Comparison of ENCODE assay signal across 8 cellular contexts in the genomic region with DNA sequence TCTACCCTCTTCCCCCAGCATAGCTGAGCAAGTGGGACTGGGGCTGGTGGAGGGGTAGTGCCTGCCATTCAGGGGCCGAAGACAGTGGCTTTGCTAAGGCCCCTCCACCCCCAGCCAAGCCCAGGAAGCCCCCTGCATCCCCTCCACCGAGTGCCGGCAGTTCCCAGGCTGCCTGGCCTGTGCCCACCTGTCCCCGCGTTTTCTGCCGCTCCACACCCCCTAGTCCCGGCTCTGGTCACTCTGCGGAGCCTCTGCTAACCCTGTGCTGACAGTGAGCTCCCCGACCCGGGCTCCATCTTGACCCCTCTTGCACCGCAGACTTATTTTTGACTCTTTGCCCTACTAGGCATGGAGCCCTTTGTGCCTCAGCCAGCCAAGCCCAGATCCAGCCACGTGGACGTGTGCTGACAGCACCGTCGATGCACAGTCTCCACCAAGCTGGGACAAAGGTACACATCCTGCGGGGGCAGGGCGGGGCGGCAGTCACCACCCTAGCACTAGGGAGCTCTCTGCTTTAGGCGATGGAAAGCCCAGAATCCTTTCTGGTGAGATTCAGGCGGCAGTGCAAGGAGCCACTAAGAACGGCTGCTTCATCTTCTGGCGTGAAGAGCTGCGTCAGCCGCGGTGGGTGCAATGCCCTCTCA.
DNase-seq lines count a peak whose midpoint lies in the region; ATAC-seq and TF ChIP-seq lines count a peak whose summit lies in the region.

No MANE protein-coding gene starts in this region.

- H3K79me2 ChIP-seq in GM23248 (ENCODE audit: insufficient read depth) = no peaks in the 10 kb centered on the region

- intact Hi-C loops in right cardiac atrium (cut with DNase I) = loop anchor here in 3 of 4 donors (10.0 kb wide), 2 partner anchors 212 to 472 kb away; a partner anchor contains a TSS

- WGBS in GM23248 (ENCODE audit: low coverage in 1 of 2, low lambda C conversion rate in 2 of 2, missing lambda C conversion rate in 2 of 2), 2 experiments = 9 to 12% methylated on average over 14 to 25 of the region's 25 CpGs
- WGBS in right cardiac atrium = 9% methylated on average over 25 of the region's 25 CpGs

- ATAC-seq in activated CD8-positive, alpha-beta T cell treated with anti-CD3 and anti-CD28 coated beads, Interleukin-2, amount 10 ng/mL, durations not matched to agents 7 days and 5 days = no peak
- peak; percentile 55 to 57 for ATAC-seq in right cardiac atrium

- H3K9me3 Mint-ChIP-seq in activated CD8-positive, alpha-beta T cell treated with anti-CD3 and anti-CD28 coated beads, Interleukin-2, amount 10 ng/mL, durations not matched to agents 7 days and 5 days (ENCODE audit: insufficient read depth) = no peaks in the 10 kb centered on the region
- H3K9me3 Mint-ChIP-seq in endothelial cell (ENCODE audit: unreplicated experiment) = no peaks in the 10 kb centered on the region

- H3K27me3 ChIP-seq in GM23248 (replicated peaks; ENCODE audit: insufficient read depth) (no peaks in the 10 kb centered on the region), right cardiac atrium (ENCODE audit: control insufficient read depth, insufficient read depth) (no peaks in the 10 kb centered on the region)

- H3K27ac Mint-ChIP-seq in activated CD8-positive, alpha-beta T cell treated with anti-CD3 and anti-CD28 coated beads, Interleukin-2, amount 10 ng/mL, durations not matched to agents 7 days and 5 days = peak overlapping the region; percentile 3
- H3K27ac Mint-ChIP-seq in endothelial cell (ENCODE audit: unreplicated experiment) = no peak overlapping the region

- POLR2A ChIA-PET in activated CD8-positive, alpha-beta T cell treated with anti-CD3 and anti-CD28 coated beads, Interleukin-2, amount 10 ng/mL, durations not matched to agents 7 days and 5 days (lab: Charles Lee) = no interaction called here

- TF ChIP-seq CTCF in endothelial cell (IDR thresholded peaks at IDR 0.05; ENCODE audit: unreplicated experiment) = no peak

- H3K4me2 ChIP-seq in GM23248 (ENCODE audit: unreplicated experiment) = peak overlapping the region; percentile 85

- H3K4me3 ChIP-seq in GM23248 (peak overlapping the region; percentile 71), right cardiac atrium (ENCODE audit: low read length) (peak overlapping the region; percentile 28)

- no peaks in the 10 kb centered on the region for H3F3A ChIP-seq in GM23248 (ENCODE audit: insufficient read depth)

- no peaks in the 10 kb centered on the region for H3K9me2 ChIP-seq in GM23248 (ENCODE audit: insufficient read depth)

- no peaks in the 10 kb centered on the region for H4K20me1 ChIP-seq in GM23248 (ENCODE audit: insufficient read depth)

- no peaks in the 10 kb centered on the region for H3K36me3 ChIP-seq in GM23248 (ENCODE audit: low read depth)

- H3K9ac ChIP-seq in GM23248 = peak overlapping the region; percentile 58; the same call in 1 of the 2 replicates

- peak overlapping the region; percentile 81 for H2AFZ ChIP-seq in GM23248

- H3K36me3 Mint-ChIP-seq in activated CD8-positive, alpha-beta T cell treated with anti-CD3 and anti-CD28 coated beads, Interleukin-2, amount 10 ng/mL, durations not matched to agents 7 days and 5 days (ENCODE audit: low read depth) = no peaks in the 10 kb centered on the region
- H3K36me3 Mint-ChIP-seq in endothelial cell (ENCODE audit: low read depth, unreplicated experiment) = no peaks in the 10 kb centered on the region

- H3K9me3 ChIP-seq in GM23248 (ENCODE audit: low read depth) = no peaks in the 10 kb centered on the region
- no peaks in the 10 kb centered on the region for H3K9me3 ChIP-seq in right cardiac atrium (ENCODE audit: control insufficient read depth, low read length)

- H3K4me1 ChIP-seq in GM23248 (ENCODE audit: insufficient read depth) = 0 out of 2 replicates have a peak, but pooled peaks cover 6% of the 10 kb centered on the region
- H3K4me1 ChIP-seq in right cardiac atrium (ENCODE audit: control insufficient read depth, insufficient read depth, low read length) = peaks cover 3% of the 10 kb centered on the region

- H3K27ac ChIP-seq in GM23248 = no peak overlapping the region
- peak overlapping the region; percentile 96 for H3K27ac ChIP-seq in right cardiac atrium (ENCODE audit: low read length)

- DNase-seq in GM23248 (peak; percentile 36), right cardiac atrium (peak; percentile 58 to 83 (median 82)), retina (peak; percentile 50), DMS153 treated with DMSO at 0.1 percent for 48 hours (lab: John Stamatoyannopoulos, UW; ENCODE audit: unreplicated experiment) (no peak), NCI-H2029 (lab: John Stamatoyannopoulos, UW) (no peak), endothelial cell (ENCODE audit: low spot score) (no peak), cerebellum (ENCODE audit: low spot score) (no peak)
- DNase-seq in activated CD8-positive, alpha-beta T cell treated with anti-CD3 and anti-CD28 coated beads, Interleukin-2, amount 10 ng/mL, durations not matched to agents 7 days and 5 days = no peak

- H3K4me1 Mint-ChIP-seq in activated CD8-positive, alpha-beta T cell treated with anti-CD3 and anti-CD28 coated beads, Interleukin-2, amount 10 ng/mL, durations not matched to agents 7 days and 5 days (ENCODE audit: low read depth) = peaks cover 29% of the 10 kb centered on the region
- H3K4me1 Mint-ChIP-seq in endothelial cell (ENCODE audit: unreplicated experiment) = peaks cover 10% of the 10 kb centered on the region

- CTCF ChIA-PET in activated CD8-positive, alpha-beta T cell treated with anti-CD3 and anti-CD28 coated beads, Interleukin-2, amount 10 ng/mL, durations not matched to agents 7 days and 5 days (lab: Charles Lee) = interaction anchor here (2.1 kb wide), 1 partner anchor 462 kb away, joined by 6 read pairs; a partner anchor contains a TSS

- in situ Hi-C loops in GM23248 (cut with MboI) = no loop called here

- no peaks in the 10 kb centered on the region for H3K27me3 Mint-ChIP-seq in activated CD8-positive, alpha-beta T cell treated with anti-CD3 and anti-CD28 coated beads, Interleukin-2, amount 10 ng/mL, durations not matched to agents 7 days and 5 days (ENCODE audit: low read depth)
- no peaks in the 10 kb centered on the region for H3K27me3 Mint-ChIP-seq in endothelial cell (ENCODE audit: unreplicated experiment)

- H3K4me3 Mint-ChIP-seq in activated CD8-positive, alpha-beta T cell treated with anti-CD3 and anti-CD28 coated beads, Interleukin-2, amount 10 ng/mL, durations not matched to agents 7 days and 5 days = no peak overlapping the region
- H3K4me3 Mint-ChIP-seq in endothelial cell (ENCODE audit: unreplicated experiment) = no peak overlapping the region

Comparison
In these comparisons a context has a peak if more than half of its experiments do, and no peak if none do; other contexts are left out.
1. DNase-seq: peak in GM23248 (single experiment), right cardiac atrium (3 of 3) and retina (single experiment); none in activated CD8-positive, alpha-beta T cell treated with anti-CD3 and anti-CD28 coated beads, Interleukin-2, amount 10 ng/mL, durations not matched to agents 7 days and 5 days (single experiment), DMS153 treated with DMSO at 0.1 percent for 48 hours (single experiment), NCI-H2029 (single experiment), endothelial cell (single experiment) and cerebellum (single experiment).